In genomic region chr4:153771058-153771457, GRCh38 we compare ENCODE assay signal across 20 cellular contexts. TPM values are rescaled to one million over a fixed set of nuclear protein-coding genes. Genes with fewer than 3 reads are reported as not detected.
A peak's percentile ranks its signal among the peaks of the same experiment; 100 is the strongest.
DNase-seq lines count a peak whose midpoint lies in the region; TF ChIP-seq lines count a peak whose summit lies in the region.
"Had no signal": no experiment of that assay in that cellular context is flagged by ENCODE, and none has a peak within 500 bp of the region (broad histone marks: within the 10 kb centered on the region; RNA-seq: fewer than 3 reads in every experiment).

No MANE protein-coding gene starts in this region.

- no peak overlapping the region for H4K91ac ChIP-seq in mesenchymal stem cell (ENCODE audit: low read length)

- peak overlapping the region; percentile 73 for H2BK5ac ChIP-seq in mesenchymal stem cell (ENCODE audit: low read depth, low read length, poor library complexity, severe bottlenecking)

- no peak overlapping the region for H2BK15ac ChIP-seq in mesenchymal stem cell (ENCODE audit: low read depth, poor library complexity, severe bottlenecking)

- H4K8ac ChIP-seq in mesenchymal stem cell (ENCODE audit: low read length): no peak overlapping the region

- no peak for TF ChIP-seq CTCF in NB4 (IDR thresholded peaks at IDR 0.05; ENCODE audit: low read depth, low read length)

- no peak overlapping the region for H2BK120ac ChIP-seq in mesenchymal stem cell (ENCODE audit: low read depth, low read length)

- H2AFZ ChIP-seq in mesenchymal stem cell (ENCODE audit: low read depth, low read length): no peak overlapping the region
- H2AFZ ChIP-seq: GM23338 had no signal

- TF ChIP-seq POLR2A in NB4 (IDR thresholded peaks at IDR 0.05; ENCODE audit: extremely low read depth, insufficient read length): no peak

- no peaks in the 10 kb centered on the region for H3K36me3 ChIP-seq in adipocyte (ENCODE audit: control insufficient read depth, insufficient read depth, low read length, severe bottlenecking)
- H3K36me3 ChIP-seq in mesenchymal stem cell (ENCODE audit: control insufficient read depth in 1 of 2, insufficient read depth in 2 of 2, low read depth in 1 of 2, low read length in 2 of 2): no peaks in the 10 kb centered on the region
- H3K36me3 ChIP-seq: BE2C had no signal

- H3K4me1 ChIP-seq in adipocyte (ENCODE audit: control insufficient read depth, insufficient read depth, low read length) (peaks cover 10% of the 10 kb centered on the region), mesenchymal stem cell (ENCODE audit: control insufficient read depth, insufficient read depth, low read depth, low read length) (no peaks in the 10 kb centered on the region)
- H3K4me1 ChIP-seq: BE2C had no signal

- H3K4me2 ChIP-seq in mesenchymal stem cell (ENCODE audit: low read length, poor library complexity, severe bottlenecking): no peak overlapping the region
- H3K4me2 ChIP-seq: GM23338, KMS-11 had no signal

- DNase-seq in NOMO-1 (lab: John Stamatoyannopoulos, UW; ENCODE audit: unreplicated experiment in 2 of 2) (peak; percentile 11 to 56), NOMO-1 treated with dmso at 0.1 percent for 144 hours (lab: John Stamatoyannopoulos, UW; ENCODE audit: unreplicated experiment) (no peak), NB4 (ENCODE audit: low read depth) (peak; percentile 46), adipocyte (ENCODE audit: low read depth) (peak; percentile 59), mesenchymal stem cell (no peak), DMS79 (lab: John Stamatoyannopoulos, UW) (no peak), HuH-7.5 (ENCODE audit: low spot score) (no peak)
- DNase-seq in activated effector memory CD4-positive, alpha-beta T cell treated with anti-CD3 and anti-CD28 coated beads, Interleukin-2, amount 50 U/mL, for 16 hours: no peak
- DNase-seq: BE2C; CD4-positive, alpha-beta memory T cell; GDM1; NCI-H1436 treated with DMSO at 0.1 percent for 48 hours; NCI-H2081 treated with DMSO at 0.1 percent for 48 hours; NCI-H510A; NCI-H774; SHP77 had no signal

- H2AK5ac ChIP-seq in mesenchymal stem cell (ENCODE audit: low read length, severe bottlenecking): no peak overlapping the region

- no peak overlapping the region for H3K9ac ChIP-seq in adipocyte (ENCODE audit: low read length)
- no peak overlapping the region for H3K9ac ChIP-seq in mesenchymal stem cell (ENCODE audit: low read length)
- H3K9ac ChIP-seq: KMS-11 had no signal

- H3K23ac ChIP-seq in mesenchymal stem cell (ENCODE audit: low read length in 2 of 2): no peak overlapping the region

- no peak overlapping the region for H3K14ac ChIP-seq in mesenchymal stem cell (ENCODE audit: low read length in 2 of 2)

- no peaks in the 10 kb centered on the region for H3K9me3 ChIP-seq in adipocyte (ENCODE audit: control insufficient read depth, low read length)
- no peaks in the 10 kb centered on the region for H3K9me3 ChIP-seq in mesenchymal stem cell (ENCODE audit: control insufficient read depth, low read length)
- H3K9me3 ChIP-seq: BE2C had no signal

- no peak overlapping the region for H3K27ac ChIP-seq in mesenchymal stem cell (ENCODE audit: low read length, poor library complexity, severe bottlenecking)
- H3K27ac ChIP-seq: 22Rv1, KMS-11 had no signal

- H2BK12ac ChIP-seq in mesenchymal stem cell (ENCODE audit: low read length in 2 of 2): no peak overlapping the region

- H3K27me3 ChIP-seq in adipocyte (replicated peaks; ENCODE audit: control insufficient read depth, insufficient read depth, low read length) (no peaks in the 10 kb centered on the region), mesenchymal stem cell (ENCODE audit: control insufficient read depth in 1 of 2, insufficient read depth in 1 of 2, low read length in 2 of 2) (no peaks in the 10 kb centered on the region)

- H3K79me1 ChIP-seq in mesenchymal stem cell (replicated peaks; ENCODE audit: low read length, poor library complexity, severe bottlenecking): no peaks in the 10 kb centered on the region

- H3K4me3 ChIP-seq in NB4 (ENCODE audit: low read depth, low read length): no peak overlapping the region
- H3K4me3 ChIP-seq in adipocyte (ENCODE audit: low read length): no peak overlapping the region
- no peak overlapping the region for H3K4me3 ChIP-seq in mesenchymal stem cell (ENCODE audit: insufficient read depth in 1 of 2, low read depth in 1 of 2, low read length in 2 of 2)
- H3K4me3 ChIP-seq: GM12878, GM23338 had no signal

- H3K4ac ChIP-seq in mesenchymal stem cell (ENCODE audit: low read depth in 1 of 2, low read length in 2 of 2): no peak overlapping the region

- H3K18ac ChIP-seq in mesenchymal stem cell (ENCODE audit: low read depth in 1 of 2, low read length in 2 of 2): no peak overlapping the region

RNA-seq across cellular contexts. Expression of gene RNF175, which starts 11.2 kb away (rescaled TPM):
- not detected for polyA plus RNA-seq in mesenchymal stem cell (2013, experiment 1 of 2)
- polyA plus RNA-seq in mesenchymal stem cell (2013, experiment 2 of 2): 0.05 TPM
- polyA plus RNA-seq: GM12878 had no signal

RNA-seq across cellular contexts. Expression of gene SFRP2, which starts 17.8 kb away (rescaled TPM):
- 6.0 TPM for polyA plus RNA-seq in mesenchymal stem cell (2013, experiment 1 of 2)
- polyA plus RNA-seq in mesenchymal stem cell (2013, experiment 2 of 2): 6.2 TPM
- polyA plus RNA-seq: CD4-positive, alpha-beta memory T cell had no signal

Comparison
In these comparisons a context has a peak if more than half of its experiments do, and no peak if none do; other contexts are left out.
1. DNase-seq: peak in NOMO-1 (2 of 2), NB4 (single experiment) and adipocyte (single experiment); none in NOMO-1 treated with dmso at 0.1 percent for 144 hours (single experiment), mesenchymal stem cell (single experiment), DMS79 (single experiment), activated effector memory CD4-positive, alpha-beta T cell treated with anti-CD3 and anti-CD28 coated beads, Interleukin-2, amount 50 U/mL, for 16 hours (single experiment) and HuH-7.5 (single experiment).